35 cellular contexts compared by ENCODE assay signal in the genomic region with DNA sequence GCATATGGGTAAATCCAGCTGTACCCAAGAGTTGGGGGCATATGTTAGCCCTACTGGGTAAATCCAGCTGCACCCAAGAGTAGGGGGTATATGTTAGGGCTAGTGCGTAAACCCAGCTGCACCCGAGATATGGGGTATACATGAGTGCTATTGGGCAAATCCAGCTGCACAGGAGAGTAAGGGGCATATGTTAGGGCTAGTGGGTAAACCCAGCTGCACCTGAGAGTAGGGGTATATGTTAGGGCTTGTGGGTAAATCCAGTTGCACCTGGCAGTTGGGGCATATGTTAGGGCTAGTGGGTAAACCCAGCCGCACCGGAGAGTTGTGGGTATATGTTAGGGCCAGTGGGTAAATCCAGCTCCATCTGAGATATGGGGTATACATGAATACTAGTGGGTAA.
"Had no signal": no experiment of that assay in that cellular context is flagged by ENCODE, and none has a peak within 500 bp of the region (broad histone marks: within the 10 kb centered on the region; RNA-seq: fewer than 3 reads in every experiment).

No MANE protein-coding gene starts in this region.

- H3K27me3 ChIP-seq: adrenal gland, body of pancreas, brain microvascular endothelial cell, breast epithelium had no signal

- ATAC-seq: activated CD8-positive, alpha-beta T cell treated with anti-CD3 and anti-CD28 coated beads for 36 hours; activated naive CD4-positive, alpha-beta T cell treated with anti-CD3 and anti-CD28 coated beads, Interleukin-2, amount 50 U/mL, for 72 hours; activated T-cell treated with anti-CD3 and anti-CD28 coated beads, Interleukin-2, amount 50 U/mL, for 4 hours; activated T-cell treated with anti-CD3 and anti-CD28 coated beads, Interleukin-2, amount 50 U/mL, for 72 hours; activated T-helper 17 cell treated with anti-CD3 and anti-CD28 coated beads, Interleukin-2, amount 50 U/mL, for 72 hours; body of pancreas had no signal

- H3K9me3 Mint-ChIP-seq: activated B cell treated with CpG ODN at 0.5 μM for 24 hours; activated CD4-positive, alpha-beta memory T cell treated with anti-CD3 and anti-CD28 coated beads for 36 hours; activated CD4-positive, alpha-beta T cell treated with anti-CD3 and anti-CD28 coated beads, Interleukin-2, amount 10 ng/mL, durations not matched to agents 24 days and 14 days; activated CD8-positive, alpha-beta T cell treated with anti-CD3 and anti-CD28 coated beads for 36 hours; activated naive CD4-positive, alpha-beta T cell treated with anti-CD3 and anti-CD28 coated beads for 36 hours; activated naive CD4-positive, alpha-beta T cell treated with anti-CD3 and anti-CD28 coated beads, Interleukin-2, amount 50 U/mL, for 72 hours; activated naive CD8-positive, alpha-beta T cell treated with anti-CD3 and anti-CD28 coated beads for 36 hours; activated T-cell treated with anti-CD3 and anti-CD28 coated beads, Interleukin-2, amount 50 U/mL, for 4 hours; activated T-cell treated with anti-CD3 and anti-CD28 coated beads, Interleukin-2, amount 50 U/mL, for 72 hours; activated T-helper 1 cell treated with anti-CD3 and anti-CD28 coated beads, Interleukin-12 subunit alpha, Interleukin-12 subunit beta, Interleukin-2, Interleukin-4 antibody, amounts not matched to agents 30 ng/mL and 10 ng/mL and 1 ng/mL, durations not matched to agents 14 hours and 24 hours and 36 hours; activated T-helper 17 cell treated with anti-CD3 and anti-CD28 coated beads, Interleukin-2, amount 50 U/mL, for 72 hours; T-helper 1 cell treated with Interleukin-12 subunit alpha and Interleukin-12 subunit beta and Interleukin-4 antibody, amounts not matched to agents 30 μg/mL and 1 μg/mL, for 36 hours; T-helper 2 cell treated with Interferon-gamma antibody and Interleukin-4, amounts not matched to agents 5 μg/mL and 100 μg/mL, for 36 hours had no signal

- H3K27ac ChIP-seq: adrenal gland, body of pancreas, brain microvascular endothelial cell, breast epithelium, VCaP had no signal

- H3K4me3 ChIP-seq: adrenal gland, body of pancreas, breast epithelium had no signal

- H3K27ac Mint-ChIP-seq: activated B cell treated with CpG ODN at 0.5 μM for 24 hours; activated CD4-positive, alpha-beta memory T cell treated with anti-CD3 and anti-CD28 coated beads for 36 hours; activated CD4-positive, alpha-beta T cell treated with anti-CD3 and anti-CD28 coated beads, Interleukin-2, amount 10 ng/mL, durations not matched to agents 24 days and 14 days; activated CD8-positive, alpha-beta T cell treated with anti-CD3 and anti-CD28 coated beads for 36 hours; activated naive CD4-positive, alpha-beta T cell treated with anti-CD3 and anti-CD28 coated beads for 36 hours; activated naive CD4-positive, alpha-beta T cell treated with anti-CD3 and anti-CD28 coated beads, Interleukin-2, amount 50 U/mL, for 72 hours; activated naive CD8-positive, alpha-beta T cell treated with anti-CD3 and anti-CD28 coated beads for 36 hours; activated T-cell treated with anti-CD3 and anti-CD28 coated beads, Interleukin-2, amount 50 U/mL, for 72 hours; activated T-helper 1 cell treated with anti-CD3 and anti-CD28 coated beads, Interleukin-12 subunit alpha, Interleukin-12 subunit beta, Interleukin-2, Interleukin-4 antibody, amounts not matched to agents 30 ng/mL and 10 ng/mL and 1 ng/mL, durations not matched to agents 14 hours and 24 hours and 36 hours; activated T-helper 17 cell treated with anti-CD3 and anti-CD28 coated beads, Interleukin-2, amount 50 U/mL, for 72 hours; T-helper 1 cell treated with Interleukin-12 subunit alpha and Interleukin-12 subunit beta and Interleukin-4 antibody, amounts not matched to agents 30 μg/mL and 1 μg/mL, for 36 hours; T-helper 2 cell treated with Interferon-gamma antibody and Interleukin-4, amounts not matched to agents 5 μg/mL and 100 μg/mL, for 36 hours had no signal

- H3K9me3 ChIP-seq: adrenal gland, body of pancreas, breast epithelium had no signal

- H3K27me3 Mint-ChIP-seq: activated B cell treated with CpG ODN at 0.5 μM for 24 hours; activated CD4-positive, alpha-beta memory T cell treated with anti-CD3 and anti-CD28 coated beads for 36 hours; activated CD4-positive, alpha-beta T cell treated with anti-CD3 and anti-CD28 coated beads, Interleukin-2, amount 10 ng/mL, durations not matched to agents 24 days and 14 days; activated CD8-positive, alpha-beta T cell treated with anti-CD3 and anti-CD28 coated beads for 36 hours; activated naive CD8-positive, alpha-beta T cell treated with anti-CD3 and anti-CD28 coated beads for 36 hours; activated T-helper 17 cell treated with anti-CD3 and anti-CD28 coated beads, Interleukin-2, amount 50 U/mL, for 72 hours had no signal

- H3K4me3 Mint-ChIP-seq: activated B cell treated with CpG ODN at 0.5 μM for 24 hours; activated CD4-positive, alpha-beta memory T cell treated with anti-CD3 and anti-CD28 coated beads for 36 hours; activated CD4-positive, alpha-beta T cell treated with anti-CD3 and anti-CD28 coated beads, Interleukin-2, amount 10 ng/mL, durations not matched to agents 24 days and 14 days; activated CD8-positive, alpha-beta T cell treated with anti-CD3 and anti-CD28 coated beads for 36 hours; activated naive CD4-positive, alpha-beta T cell treated with anti-CD3 and anti-CD28 coated beads for 36 hours; activated naive CD8-positive, alpha-beta T cell treated with anti-CD3 and anti-CD28 coated beads for 36 hours; activated T-cell treated with anti-CD3 and anti-CD28 coated beads, Interleukin-2, amount 50 U/mL, for 4 hours; activated T-cell treated with anti-CD3 and anti-CD28 coated beads, Interleukin-2, amount 50 U/mL, for 72 hours; activated T-helper 1 cell treated with anti-CD3 and anti-CD28 coated beads, Interleukin-12 subunit alpha, Interleukin-12 subunit beta, Interleukin-2, Interleukin-4 antibody, amounts not matched to agents 30 ng/mL and 10 ng/mL and 1 ng/mL, durations not matched to agents 14 hours and 24 hours and 36 hours; activated T-helper 17 cell treated with anti-CD3 and anti-CD28 coated beads, Interleukin-2, amount 50 U/mL, for 72 hours; T-helper 1 cell treated with Interleukin-12 subunit alpha and Interleukin-12 subunit beta and Interleukin-4 antibody, amounts not matched to agents 30 μg/mL and 1 μg/mL, for 36 hours; T-helper 2 cell treated with Interferon-gamma antibody and Interleukin-4, amounts not matched to agents 5 μg/mL and 100 μg/mL, for 36 hours had no signal

- DNase-seq: activated B cell treated with CpG ODN at 0.5 μM for 24 hours; activated CD4-positive, alpha-beta memory T cell treated with anti-CD3 and anti-CD28 coated beads for 36 hours; activated CD4-positive, alpha-beta T cell treated with anti-CD3 and anti-CD28 coated beads for 4 hours; activated CD4-positive, alpha-beta T cell treated with anti-CD3 and anti-CD28 coated beads, Interleukin-2, amount 10 ng/mL, durations not matched to agents 24 days and 14 days; activated CD4-positive, alpha-beta T cell treated with anti-CD3 and anti-CD28 coated beads, Interleukin-2, amount 50 U/mL, for 1 hour; activated CD4-positive, alpha-beta T cell treated with anti-CD3 and anti-CD28 coated beads, Interleukin-2, amount 50 U/mL, for 4 hours; activated CD4-positive, CD25-positive, alpha-beta regulatory T cell treated with anti-CD3 and anti-CD28 coated beads, Interleukin-2, amount 50 U/mL, for 72 hours; activated CD8-positive, alpha-beta memory T cell treated with anti-CD3 and anti-CD28 coated beads, Interleukin-2, amount 50 U/mL, for 4 hours; activated CD8-positive, alpha-beta T cell treated with anti-CD3 and anti-CD28 coated beads for 36 hours; activated effector memory CD4-positive, alpha-beta T cell treated with anti-CD3 and anti-CD28 coated beads, Interleukin-2, amount 50 U/mL, for 16 hours; activated gamma-delta T cell treated with Interleukin-2 at 50 U/mL for 16 hours; activated naive CD4-positive, alpha-beta T cell; activated naive CD4-positive, alpha-beta T cell treated with anti-CD3 and anti-CD28 coated beads for 36 hours; activated naive CD4-positive, alpha-beta T cell treated with anti-CD3 and anti-CD28 coated beads, Interleukin-2, amount 50 U/mL, for 16 hours; activated naive CD8-positive, alpha-beta T cell treated with anti-CD3 and anti-CD28 coated beads for 36 hours; activated T-cell treated with anti-CD3 and anti-CD28 coated beads for 4 hours; activated T-cell treated with anti-CD3 and anti-CD28 coated beads, Interleukin-2, amount 50 U/mL, for 1 hour; activated T-cell treated with anti-CD3 and anti-CD28 coated beads, Interleukin-2, amount 50 U/mL, for 4 hours; activated T-cell treated with anti-CD3 and anti-CD28 coated beads, Interleukin-2, amount 50 U/mL, for 72 hours; adrenal gland; amniotic stem cell; aorta; body of pancreas; brain microvascular endothelial cell; central memory CD4-positive, alpha-beta T cell; T-helper 1 cell; T-helper 2 cell; T-helper 9 cell had no signal

- H3K36me3 ChIP-seq: adrenal gland, brain microvascular endothelial cell, breast epithelium had no signal

- H3K4me1 Mint-ChIP-seq: activated B cell treated with CpG ODN at 0.5 μM for 24 hours; activated CD4-positive, alpha-beta T cell treated with anti-CD3 and anti-CD28 coated beads, Interleukin-2, amount 10 ng/mL, durations not matched to agents 24 days and 14 days; activated naive CD8-positive, alpha-beta T cell treated with anti-CD3 and anti-CD28 coated beads for 36 hours had no signal

- H3K4me1 ChIP-seq: adrenal gland, body of pancreas, breast epithelium had no signal
